ENCODE assay signal across 10 cellular contexts in genomic region chr9:96360976-96361375, GRCh38. TPM values are rescaled to one million over a fixed set of nuclear protein-coding genes. Genes with fewer than 3 reads are reported as not detected.
"Had no signal": no experiment of that assay in that cellular context is flagged by ENCODE, and none has a peak within 500 bp of the region (broad histone marks: within the 10 kb centered on the region; RNA-seq: fewer than 3 reads in every experiment).

No MANE protein-coding gene starts in this region.

- H3K9me3 ChIP-seq: HAP-1 had no signal

- DNase-seq: GM23248, GOT3, H7, HFFc6, IMR-90 had no signal

- H3K4me3 Mint-ChIP-seq: HFFc6 had no signal

- H2AFZ ChIP-seq: GM23248 had no signal

- H3K9me3 Mint-ChIP-seq: HFFc6 had no signal

- FAIRE-seq: K562 had no signal

- H3K27ac ChIP-seq: GM23248, HL-60 had no signal

- H3K9ac ChIP-seq: GM23248 had no signal

- ATAC-seq: HCT116, K562 had no signal

- H3K4me1 ChIP-seq: HAP-1 had no signal

- H3K27ac Mint-ChIP-seq: HFFc6 had no signal

- H3K4me3 ChIP-seq: GM23248, HAP-1, K562 had no signal

RNA-seq across cellular contexts. Expression of gene HSD17B3, which starts 59.0 kb away (rescaled TPM):
- total RNA-seq: GM23248, H4, HFFc6, K562 had no signal
- polyA plus RNA-seq: GM23248, IMR-90, K562 had no signal
